ENCODE assay signal across 16 cellular contexts in genomic region chr2:217838409-217838831, GRCh38.
DNase-seq lines count a peak whose midpoint lies in the region; ATAC-seq, FAIRE-seq and TF ChIP-seq lines count a peak whose summit lies in the region.
"Had no signal": no experiment of that assay in that cellular context is flagged by ENCODE, and none has a peak within 500 bp of the region (broad histone marks: within the 10 kb centered on the region; RNA-seq: fewer than 3 reads in every experiment).

No MANE protein-coding gene starts in this region.

- H3K4me1 ChIP-seq in ACC112 (ENCODE audit: control insufficient read depth, insufficient read depth, low read length, unreplicated experiment) (peaks cover 30% of the 10 kb centered on the region), left lung (peaks cover 31 to 76% of the 10 kb centered on the region in 2 donors)
- H3K4me1 ChIP-seq: Caco-2, right lobe of liver had no signal

- intact Hi-C loops in left lung (cut with DNase I) = no loop called here
- intact Hi-C loops in CD4-positive, alpha-beta T cell (cut with DNase I, micrococcal nuclease) = no loop called here

- H3K9me3 ChIP-seq in left lung = no peaks in the 10 kb centered on the region
- no peaks in the 10 kb centered on the region for H3K9me3 ChIP-seq in CD4-positive, alpha-beta T cell (ENCODE audit: control insufficient read depth, low read length)
- H3K9me3 ChIP-seq in WERI-Rb-1 (ENCODE audit: severe bottlenecking) = no peaks in the 10 kb centered on the region
- H3K9me3 ChIP-seq: Caco-2, mucosa of descending colon, right lobe of liver had no signal

- H2AFZ ChIP-seq in ACC112 (ENCODE audit: low read length, unreplicated experiment) = no peak overlapping the region

- peaks cover 3% of the 10 kb centered on the region for H3K79me2 ChIP-seq in ACC112 (ENCODE audit: control insufficient read depth, insufficient read depth, low read length, unreplicated experiment)

- peaks cover 21% of the 10 kb centered on the region for H3K36me3 ChIP-seq in ACC112 (ENCODE audit: insufficient read depth, low read length)
- peaks cover 4 to 39% of the 10 kb centered on the region in 2 donors for H3K36me3 ChIP-seq in left lung
- no peaks in the 10 kb centered on the region for H3K36me3 ChIP-seq in WERI-Rb-1

- H3K27ac ChIP-seq in ACC112 (ENCODE audit: low read depth, low read length) (peak overlapping the region; percentile 98; the same call in 1 of the 2 replicates), left lung (peak overlapping the region; percentile 75 to 79), WERI-Rb-1 (no peak overlapping the region)
- no peak overlapping the region for H3K27ac ChIP-seq in CD4-positive, alpha-beta T cell (ENCODE audit: low read depth, low read length)
- H3K27ac ChIP-seq: right lobe of liver had no signal

- peak; percentile 2 for TF ChIP-seq POLR2A in erythroblast (IDR thresholded peaks at IDR 0.05; ENCODE audit: low read length)

- no peak for DNase-seq in erythroblast (lab: John Stamatoyannopoulos, UW)
- DNase-seq in left lung = no peak
- peak; percentile 93 for DNase-seq in putamen (ENCODE audit: low spot score)
- DNase-seq in mucosa of gallbladder (ENCODE audit: low spot score) = no peak
- DNase-seq in CD4-positive, alpha-beta T cell = no peak
- no peak for DNase-seq in D721Med (ENCODE audit: insufficient read length, low spot score)
- no peak for DNase-seq in WERI-Rb-1
- DNase-seq: activated naive CD4-positive, alpha-beta T cell treated with anti-CD3 and anti-CD28 coated beads, Interleukin-2, amount 50 U/mL, for 16 hours; Caco-2; NCI-H1092; NCI-H446; right lobe of liver had no signal

- FAIRE-seq in D721Med (lab: Jason Lieb, UNC) = no peak
- FAIRE-seq: A204.1 had no signal

- no peaks in the 10 kb centered on the region for H3K27me3 ChIP-seq in ACC112 (ENCODE audit: insufficient read depth, low read length)
- no peaks in the 10 kb centered on the region for H3K27me3 ChIP-seq in left lung
- no peaks in the 10 kb centered on the region for H3K27me3 ChIP-seq in CD4-positive, alpha-beta T cell (ENCODE audit: control insufficient read depth, insufficient read depth, low read length)
- no peaks in the 10 kb centered on the region for H3K27me3 ChIP-seq in WERI-Rb-1 (ENCODE audit: insufficient read depth, low read depth, severe bottlenecking)
- H3K27me3 ChIP-seq: right lobe of liver had no signal

- no peaks in the 10 kb centered on the region for H3K4me1 Mint-ChIP-seq in CD4-positive, alpha-beta T cell (ENCODE audit: low read depth)

- no peak overlapping the region for H3K27ac Mint-ChIP-seq in CD4-positive, alpha-beta T cell
- H3K27ac Mint-ChIP-seq: stimulated activated naive CD8-positive, alpha-beta T cell treated with anti-CD3 and anti-CD28 coated beads, Interleukin-15, Interleukin-2, amounts not matched to agents 100 ng/mL and 50 ng/mL, for 24 hours had no signal

- no peak for TF ChIP-seq CTCF in left lung (IDR thresholded peaks at IDR 0.05)
- no peak for TF ChIP-seq CTCF in CD4-positive, alpha-beta T cell (IDR thresholded peaks at IDR 0.05)
- no peak for TF ChIP-seq CTCF in D721Med (IDR thresholded peaks at IDR 0.05; ENCODE audit: insufficient read depth, missing control alignments)
- TF ChIP-seq CTCF in WERI-Rb-1 (IDR thresholded peaks at IDR 0.05; ENCODE audit: low read depth, low read length) = no peak

- no peak for ATAC-seq in left lung
- no peak for ATAC-seq in CD4-positive, alpha-beta T cell (ENCODE audit: poor library complexity)
- ATAC-seq: mucosa of descending colon had no signal

- no peaks in the 10 kb centered on the region for H3K36me3 Mint-ChIP-seq in CD4-positive, alpha-beta T cell (ENCODE audit: low read depth)

- no peak overlapping the region for H3K4me3 Mint-ChIP-seq in CD4-positive, alpha-beta T cell
- H3K4me3 Mint-ChIP-seq: stimulated activated naive CD8-positive, alpha-beta T cell treated with anti-CD3 and anti-CD28 coated beads, Interleukin-15, Interleukin-2, amounts not matched to agents 100 ng/mL and 50 ng/mL, for 24 hours had no signal

- H3K4me3 ChIP-seq in ACC112 (ENCODE audit: low read depth, low read length) (no peak overlapping the region), left lung (no peak overlapping the region), WERI-Rb-1 (ENCODE audit: low read depth, low read length) (no peak overlapping the region)
- H3K4me3 ChIP-seq: mucosa of descending colon, right lobe of liver had no signal

- POLR2A ChIA-PET in CD4-positive, alpha-beta T cell (lab: Charles Lee) = no interaction called here

- H3K27me3 Mint-ChIP-seq in CD4-positive, alpha-beta T cell = peaks cover 6% of the 10 kb centered on the region

- no peaks in the 10 kb centered on the region for H3K9me3 Mint-ChIP-seq in CD4-positive, alpha-beta T cell
- H3K9me3 Mint-ChIP-seq: stimulated activated naive CD8-positive, alpha-beta T cell treated with anti-CD3 and anti-CD28 coated beads, Interleukin-15, Interleukin-2, amounts not matched to agents 100 ng/mL and 50 ng/mL, for 24 hours had no signal

- CTCF ChIA-PET in CD4-positive, alpha-beta T cell (lab: Charles Lee) = no interaction called here

Comparison
In these comparisons a context has a peak if more than half of its experiments do, and no peak if none do; other contexts are left out.
1. H3K27ac ChIP-seq: peak in ACC112 (single experiment) and left lung (2 of 2); none in CD4-positive, alpha-beta T cell (single experiment) and WERI-Rb-1 (single experiment).